8 cellular contexts compared by ENCODE assay signal in the genomic region with DNA sequence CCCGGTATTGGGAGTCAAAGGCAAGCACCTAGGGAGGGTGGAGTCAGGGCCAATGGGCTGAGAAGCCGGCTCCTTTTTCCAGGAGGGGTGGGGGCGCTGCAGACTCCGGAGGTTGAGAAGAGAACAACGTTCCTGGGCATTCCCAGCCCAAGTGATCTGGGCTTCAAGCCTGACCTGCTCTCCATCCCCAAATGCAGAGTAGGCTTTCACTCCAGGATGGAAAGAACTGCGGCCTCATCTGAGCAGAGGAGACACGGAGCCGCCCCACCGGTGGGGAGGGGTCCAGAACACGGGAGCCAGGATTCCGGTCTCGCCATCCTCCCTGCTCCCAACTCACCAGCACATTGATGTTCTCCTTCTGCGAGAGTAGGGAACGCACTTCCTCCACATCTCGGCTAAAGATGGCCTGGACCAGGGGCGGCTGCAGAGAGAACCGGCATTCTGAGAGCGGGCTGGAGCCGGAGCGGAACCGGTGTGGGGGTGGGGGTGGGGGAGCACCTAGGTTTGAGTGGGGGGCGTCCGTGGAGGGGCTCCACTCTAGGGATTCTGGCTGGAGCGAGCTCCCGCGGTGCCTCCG. TPM values are rescaled to one million over a fixed set of nuclear protein-coding genes. Genes with fewer than 3 reads are reported as not detected.
DNase-seq lines count a peak whose midpoint lies in the region; ATAC-seq, FAIRE-seq and TF ChIP-seq lines count a peak whose summit lies in the region.

No MANE protein-coding gene starts in this region.

- no peaks in the 10 kb centered on the region for H3K9me2 ChIP-seq in OCI-LY1 (ENCODE audit: low read depth, low read length)

- H3K4me3 ChIP-seq in OCI-LY1 (ENCODE audit: low read depth, low read length, poor library complexity, severe bottlenecking) (peak overlapping the region; percentile 88), mesendoderm (ENCODE audit: low read length) (peak overlapping the region; percentile 86)

- H3K9ac ChIP-seq in OCI-LY1 (ENCODE audit: low read length) (peak overlapping the region; percentile 89), mesendoderm (ENCODE audit: low read length) (peak overlapping the region; percentile 97)

- H3K36me3 ChIP-seq in OCI-LY1 (ENCODE audit: insufficient read depth, low read length), result peaks cover 38% of the 10 kb centered on the region
- peaks cover 15% of the 10 kb centered on the region for H3K36me3 ChIP-seq in mesendoderm (ENCODE audit: control insufficient read depth, insufficient read depth, low read length)

- peak overlapping the region; percentile 42 for H3K18ac ChIP-seq in mesendoderm (ENCODE audit: low read length)

- ATAC-seq in HG02571 (IDR thresholded peaks at IDR 0.05; ENCODE audit: unreplicated experiment) (peak; percentile 13), GM18502 (IDR thresholded peaks at IDR 0.05; ENCODE audit: poor library complexity, unreplicated experiment) (no peak)

- TF ChIP-seq CTCF in OCI-LY1 (IDR thresholded peaks at IDR 0.05; ENCODE audit: low read length), result no peak

- H3K27ac ChIP-seq in OCI-LY1 (ENCODE audit: low read depth, low read length, poor library complexity, severe bottlenecking) (no peak overlapping the region), mesendoderm (ENCODE audit: low read depth, low read length) (peak overlapping the region; percentile 32)

- no peaks in the 10 kb centered on the region for H3K9me3 ChIP-seq in OCI-LY1 (ENCODE audit: low read length)

- peak overlapping the region; percentile 98 for H3K56ac ChIP-seq in mesendoderm (ENCODE audit: low read length)

- no peaks in the 10 kb centered on the region for H3F3A ChIP-seq in OCI-LY1 (ENCODE audit: insufficient read depth, low read length)

- no peak overlapping the region for H2AK5ac ChIP-seq in mesendoderm (ENCODE audit: low read length)

- H3K27me3 ChIP-seq in OCI-LY1 (ENCODE audit: insufficient read depth, low read length) (no peaks in the 10 kb centered on the region), mesendoderm (ENCODE audit: insufficient read depth, low read length, poor library complexity) (no peaks in the 10 kb centered on the region)

- no peak overlapping the region for H4K5ac ChIP-seq in mesendoderm (ENCODE audit: low read length)

- WGBS in mesendoderm (ENCODE audit: extremely low coverage, insufficient coverage, low lambda C conversion rate), result no CpG with 5 or more reads among the region's 27 CpGs

- H2BK120ac ChIP-seq in mesendoderm (ENCODE audit: low read depth, low read length), result no peak overlapping the region

- H4K20me1 ChIP-seq in OCI-LY1 (ENCODE audit: insufficient read depth, low read length), result no peaks in the 10 kb centered on the region

- H2BK5ac ChIP-seq in mesendoderm (ENCODE audit: low read length), result peak overlapping the region; percentile 51

- DNase-seq in GM03348 (ENCODE audit: low spot score), result peak; percentile 63
- peak; percentile 54 for DNase-seq in dermis blood vessel endothelial cell
- peak; percentile 84 for DNase-seq in mesendoderm
- peak; percentile 72 for DNase-seq in urothelium cell line (ENCODE audit: low spot score)
- DNase-seq in middle frontal gyrus (ENCODE audit: extremely low spot score, low spot score), result no peak

- FAIRE-seq in urothelium cell line (lab: Jason Lieb, UNC), result no peak

- H3K79me1 ChIP-seq in mesendoderm (ENCODE audit: low read length), result peaks cover 13% of the 10 kb centered on the region

- peaks cover 23% of the 10 kb centered on the region for H3K4me1 ChIP-seq in OCI-LY1 (ENCODE audit: insufficient read depth, low read length, severe bottlenecking)
- peaks cover 8% of the 10 kb centered on the region for H3K4me1 ChIP-seq in mesendoderm (ENCODE audit: control insufficient read depth, low read depth, low read length)

- peak overlapping the region; percentile 98 for H3K23ac ChIP-seq in mesendoderm (ENCODE audit: low read length)

- peak overlapping the region; percentile 99 for H3K4me2 ChIP-seq in OCI-LY1 (ENCODE audit: low read length)
- H3K4me2 ChIP-seq in mesendoderm (ENCODE audit: low read length), result peak overlapping the region; percentile 72

- H4K8ac ChIP-seq in mesendoderm (ENCODE audit: low read depth, low read length), result no peak overlapping the region

- no peak overlapping the region for H2BK15ac ChIP-seq in mesendoderm (replicated peaks; ENCODE audit: low read depth)

- H2AFZ ChIP-seq in OCI-LY1 (ENCODE audit: low read length), result no peak overlapping the region

- no peaks in the 10 kb centered on the region for H3K79me2 ChIP-seq in OCI-LY1 (ENCODE audit: insufficient read depth, low read length)
- H3K79me2 ChIP-seq in mesendoderm (ENCODE audit: control insufficient read depth, insufficient read depth, low read length), result peaks cover 6% of the 10 kb centered on the region

- peak overlapping the region; percentile 57 for H3K4ac ChIP-seq in mesendoderm (ENCODE audit: low read depth, low read length)

RNA-seq across cellular contexts. Expression of gene ANKRD52, which starts 0.6 kb away (rescaled TPM):
- 23.0 and 31.5 TPM in 2 replicates for total RNA-seq in dermis blood vessel endothelial cell
- polyA plus RNA-seq in mesendoderm (2013, experiment 1 of 2), result 12.7 TPM
- polyA plus RNA-seq in mesendoderm (2013, experiment 2 of 2), result 11.5 TPM

RNA-seq across cellular contexts. Expression of gene COQ10A, which starts 9.2 kb away (rescaled TPM):
- total RNA-seq in dermis blood vessel endothelial cell, result 8.4 and 10.0 TPM in 2 replicates
- 10.5 TPM for polyA plus RNA-seq in mesendoderm (2013, experiment 1 of 2)
- polyA plus RNA-seq in mesendoderm (2013, experiment 2 of 2), result 11.0 TPM

RNA-seq across cellular contexts. Expression of gene SLC39A5, which starts 27.7 kb away (rescaled TPM):
- not detected in 2 replicates for total RNA-seq in dermis blood vessel endothelial cell
- 0.07 TPM for polyA plus RNA-seq in mesendoderm (2013, experiment 1 of 2)
- 0.11 TPM for polyA plus RNA-seq in mesendoderm (2013, experiment 2 of 2)

RNA-seq across cellular contexts. Expression of gene NABP2, which starts 33.4 kb away (rescaled TPM):
- total RNA-seq in dermis blood vessel endothelial cell, result 24.8 and 32.9 TPM in 2 replicates
- 22.9 TPM for polyA plus RNA-seq in mesendoderm (2013, experiment 1 of 2)
- polyA plus RNA-seq in mesendoderm (2013, experiment 2 of 2), result 23.2 TPM

RNA-seq across cellular contexts. Expression of gene RNF41, which starts 35.9 kb away (rescaled TPM):
- 102 and 119 TPM in 2 replicates for total RNA-seq in dermis blood vessel endothelial cell
- polyA plus RNA-seq in mesendoderm (2013, experiment 1 of 2), result 42.1 TPM
- polyA plus RNA-seq in mesendoderm (2013, experiment 2 of 2), result 45.8 TPM
